In the genomic region with DNA sequence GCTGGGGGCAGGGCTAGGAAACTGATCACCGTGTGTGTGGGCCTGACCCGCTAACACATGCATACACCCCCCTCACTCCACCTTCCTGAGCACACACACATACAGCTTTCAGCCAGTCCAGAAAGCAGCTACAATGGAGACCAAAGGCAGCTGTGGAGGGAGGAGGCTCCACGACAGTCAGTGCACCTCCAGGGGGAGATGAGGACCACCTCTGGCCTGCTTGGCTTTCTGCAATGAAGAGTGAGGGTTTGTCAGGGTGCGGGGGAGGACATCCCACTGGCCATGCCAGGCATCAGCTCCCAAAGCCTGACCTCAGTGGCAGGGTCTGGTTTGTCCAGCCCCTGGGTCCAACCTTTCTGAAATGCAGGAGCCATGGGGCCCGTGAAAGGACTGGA, we compare ENCODE assay signal across 1 cellular context.
TF ChIP-seq lines count a peak whose summit lies in the region.

No MANE protein-coding gene starts in this region.

TF ChIP-seq in IMR-90, 13 proteins besides CTCF, POLR2A, EP300 and RAD21 (continued from another document):
- TF ChIP-seq CEBPB (IDR thresholded peaks at IDR 0.05; ENCODE audit: low read depth, low read length): no peak
- no peak for TF ChIP-seq NFE2L2 (IDR thresholded peaks at IDR 0.05; ENCODE audit: low read depth, low read length)
- TF ChIP-seq FOS (IDR thresholded peaks at IDR 0.05; ENCODE audit: low read depth, low read length): no peak
- no peak for TF ChIP-seq RFX5 (IDR thresholded peaks at IDR 0.05; ENCODE audit: low read depth, low read length)
- no peak for TF ChIP-seq ELK1 (IDR thresholded peaks at IDR 0.05; ENCODE audit: borderline replicate concordance, low read depth, low read length)
- TF ChIP-seq CHD1 (IDR thresholded peaks at IDR 0.05; ENCODE audit: low read depth, low read length): no peak
- no peak for TF ChIP-seq MAFK (IDR thresholded peaks at IDR 0.05; ENCODE audit: low read depth, low read length)
- TF ChIP-seq MAZ (IDR thresholded peaks at IDR 0.05; ENCODE audit: borderline replicate concordance, low read depth, low read length): no peak
- no peak for TF ChIP-seq MXI1 (IDR thresholded peaks at IDR 0.05; ENCODE audit: borderline replicate concordance, low read depth, low read length)
TF ChIP-seq in IMR-90: peak in this region for 0.
